In the genomic region with DNA sequence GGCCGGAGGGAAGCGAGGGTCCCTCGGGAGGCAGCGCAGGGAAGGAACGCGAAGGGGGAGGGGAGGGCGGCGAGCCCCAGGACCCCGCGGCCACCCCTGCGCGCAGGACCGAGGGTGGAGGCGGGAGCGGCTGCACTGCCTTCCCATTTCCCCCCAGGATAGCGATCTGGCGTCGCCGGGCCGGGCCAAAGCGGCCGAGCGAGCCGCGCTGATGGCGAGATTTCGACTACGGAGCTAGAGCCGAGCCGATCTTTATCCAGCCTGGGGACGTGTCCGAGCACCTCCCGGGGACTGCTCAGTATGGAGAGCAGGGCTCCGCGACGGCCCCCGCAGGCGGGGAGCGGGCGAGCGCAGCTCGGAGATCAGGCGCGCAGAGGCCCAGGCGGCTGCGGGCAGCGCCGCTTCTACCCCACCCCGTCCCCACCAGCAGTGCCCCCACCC, we compare ENCODE assay signal across 10 cellular contexts. TPM values are rescaled to one million over a fixed set of nuclear protein-coding genes. Genes with fewer than 3 reads are reported as not detected.
DNase-seq lines count a peak whose midpoint lies in the region; ATAC-seq and TF ChIP-seq lines count a peak whose summit lies in the region.
"Had no signal": no experiment of that assay in that cellular context is flagged by ENCODE, and none has a peak within 500 bp of the region (broad histone marks: within the 10 kb centered on the region; RNA-seq: fewer than 3 reads in every experiment).

No MANE protein-coding gene starts in this region.

- no peaks in the 10 kb centered on the region for H3K4me1 ChIP-seq in PC-3 (ENCODE audit: insufficient read depth, low read length)

- intact Hi-C loops in head of caudate nucleus (cut with DNase I) (no loop called here), PC-3 (cut with micrococcal nuclease) (no loop called here)

- no peaks in the 10 kb centered on the region for H4K20me1 ChIP-seq in PC-3 (ENCODE audit: low read length)

- no peak overlapping the region for H3K4me2 ChIP-seq in PC-3 (ENCODE audit: low read length)

- no peak for DNase-seq in stimulated activated naive CD8-positive, alpha-beta T cell treated with anti-CD3 and anti-CD28 coated beads, Interleukin-15, amount 100 ng/mL, for 72 hours
- DNase-seq in stimulated activated naive CD8-positive, alpha-beta T cell treated with anti-CD3 and anti-CD28 coated beads, Interleukin-15, Interleukin-2, amounts not matched to agents 100 U/mL and 50 U/mL, for 24 hours, result no peak
- peak in 22 of 42 donors; percentile 7 to 51 (median 28) for DNase-seq in head of caudate nucleus
- no peak for DNase-seq in omental fat pad (ENCODE audit: low spot score)
- DNase-seq in stimulated activated CD4-positive, alpha-beta T cell treated with anti-CD3 and anti-CD28 coated beads, Interleukin-2, amount 100 ng/mL, for 48 hours, result no peak
- no peak for DNase-seq in PC-3
- DNase-seq: T1000 had no signal

- TF ChIP-seq CTCF in omental fat pad (IDR thresholded peaks at IDR 0.05) (no peak), PC-3 (conservative IDR thresholded peaks at IDR 0.05; ENCODE audit: low read depth, low read length) (no peak)

- peak; percentile 11 for ATAC-seq in stimulated activated naive CD8-positive, alpha-beta T cell treated with anti-CD3 and anti-CD28 coated beads, Interleukin-15, amount 100 ng/mL, for 72 hours
- no peak for ATAC-seq in stimulated activated naive CD8-positive, alpha-beta T cell treated with anti-CD3 and anti-CD28 coated beads, Interleukin-15, Interleukin-2, amounts not matched to agents 100 U/mL and 50 U/mL, for 24 hours
- ATAC-seq in omental fat pad (ENCODE audit: low FRiP score), result peak; percentile 27
- ATAC-seq in HG03565 (IDR thresholded peaks at IDR 0.05; ENCODE audit: unreplicated experiment), result no peak
- ATAC-seq in HG03571 (IDR thresholded peaks at IDR 0.05; ENCODE audit: unreplicated experiment), result no peak
- ATAC-seq in PC-3, result no peak

- no peak overlapping the region for H3K27ac ChIP-seq in PC-3 (ENCODE audit: low read length)

- peaks cover 29% of the 10 kb centered on the region for H3K27me3 ChIP-seq in PC-3 (ENCODE audit: low read length)

- H3K9me3 Mint-ChIP-seq in stimulated activated naive CD8-positive, alpha-beta T cell treated with anti-CD3 and anti-CD28 coated beads, Interleukin-15, amount 100 ng/mL, for 72 hours, result no peaks in the 10 kb centered on the region

- POLR2A ChIA-PET in PC-3 (lab: Charles Lee; ENCODE audit: unreplicated experiment), result no interaction called here

- no peaks in the 10 kb centered on the region for H3K36me3 ChIP-seq in PC-3 (ENCODE audit: low read depth, low read length)

- H3K79me2 ChIP-seq in PC-3 (ENCODE audit: low read length), result no peaks in the 10 kb centered on the region

- no peaks in the 10 kb centered on the region for H3K9me3 ChIP-seq in PC-3 (ENCODE audit: low read length)

- CTCF ChIA-PET in PC-3 (lab: Charles Lee), result no interaction called here

- no peak overlapping the region for H2AFZ ChIP-seq in PC-3 (ENCODE audit: low read length)

- no peak overlapping the region for H3K4me3 Mint-ChIP-seq in stimulated activated naive CD8-positive, alpha-beta T cell treated with anti-CD3 and anti-CD28 coated beads, Interleukin-15, amount 100 ng/mL, for 72 hours

- H3K4me3 ChIP-seq in PC-3 (ENCODE audit: low read length), result no peak overlapping the region

- no peaks in the 10 kb centered on the region for H3K9me2 ChIP-seq in PC-3 (replicated peaks; ENCODE audit: low read length)

- no peak overlapping the region for H3K9ac ChIP-seq in PC-3 (ENCODE audit: low read length)

- peaks cover 89% of the 10 kb centered on the region for H3K27me3 Mint-ChIP-seq in stimulated activated naive CD8-positive, alpha-beta T cell treated with anti-CD3 and anti-CD28 coated beads, Interleukin-15, amount 100 ng/mL, for 72 hours

- H3F3A ChIP-seq in PC-3 (ENCODE audit: low read length, unreplicated experiment), result no peaks in the 10 kb centered on the region

- BruUV-seq in PC-3 (replicated peaks; lab: Mats Ljungman, UMichigan), result no TSS peak

- H3K27ac Mint-ChIP-seq in stimulated activated naive CD8-positive, alpha-beta T cell treated with anti-CD3 and anti-CD28 coated beads, Interleukin-15, amount 100 ng/mL, for 72 hours, result no peak overlapping the region

- H3K4me1 Mint-ChIP-seq in stimulated activated naive CD8-positive, alpha-beta T cell treated with anti-CD3 and anti-CD28 coated beads, Interleukin-15, amount 100 ng/mL, for 72 hours, result peaks cover 18% of the 10 kb centered on the region

RNA-seq across cellular contexts. Expression of gene CRTAC1, which starts 0.6 kb away (rescaled TPM):
- total RNA-seq in omental fat pad (1 to 10 TPM in 2 of 4 donors, under 1 TPM in 2; 0.48 to 1.1 (median 1.0) TPM), PC-3 (2014; rRNA removed) (not detected in 2 replicates)
- total RNA-seq: LHCN-M2 had no signal

Comparison
In these comparisons a context has a peak if more than half of its experiments do, and no peak if none do; other contexts are left out.
1. ATAC-seq: peak in stimulated activated naive CD8-positive, alpha-beta T cell treated with anti-CD3 and anti-CD28 coated beads, Interleukin-15, amount 100 ng/mL, for 72 hours (single experiment) and omental fat pad (single experiment); none in stimulated activated naive CD8-positive, alpha-beta T cell treated with anti-CD3 and anti-CD28 coated beads, Interleukin-15, Interleukin-2, amounts not matched to agents 100 U/mL and 50 U/mL, for 24 hours (single experiment), HG03565 (single experiment), HG03571 (single experiment) and PC-3 (single experiment).
2. DNase-seq: peak in head of caudate nucleus (22 of 42); none in stimulated activated naive CD8-positive, alpha-beta T cell treated with anti-CD3 and anti-CD28 coated beads, Interleukin-15, amount 100 ng/mL, for 72 hours (0 of 2), stimulated activated naive CD8-positive, alpha-beta T cell treated with anti-CD3 and anti-CD28 coated beads, Interleukin-15, Interleukin-2, amounts not matched to agents 100 U/mL and 50 U/mL, for 24 hours (single experiment), omental fat pad (single experiment), stimulated activated CD4-positive, alpha-beta T cell treated with anti-CD3 and anti-CD28 coated beads, Interleukin-2, amount 100 ng/mL, for 48 hours (0 of 2) and PC-3 (single experiment).